22 cellular contexts compared by ENCODE assay signal in genomic region chr12:18907154-18907553, GRCh38.
"Had no signal": no experiment of that assay in that cellular context is flagged by ENCODE, and none has a peak within 500 bp of the region (broad histone marks: within the 10 kb centered on the region; RNA-seq: fewer than 3 reads in every experiment).

No MANE protein-coding gene starts in this region.

- H3K27me3 ChIP-seq: cardiac muscle cell, neutrophil, suprapubic skin, tibial artery had no signal

- H3K4me3 Mint-ChIP-seq: activated CD4-positive, alpha-beta T cell treated with anti-CD3 and anti-CD28 coated beads for 36 hours; activated T-cell treated with anti-CD3 and anti-CD28 coated beads, Interleukin-2, amount 50 U/mL, for 72 hours; brain; effector memory CD8-positive, alpha-beta T cell; nephron had no signal

- H3K9me3 Mint-ChIP-seq: activated naive CD4-positive, alpha-beta T cell treated with anti-CD3 and anti-CD28 coated beads, Interleukin-2, amount 50 U/mL, for 72 hours; nephron had no signal

- H3K27ac Mint-ChIP-seq: activated CD4-positive, alpha-beta T cell treated with anti-CD3 and anti-CD28 coated beads for 36 hours; activated naive CD4-positive, alpha-beta T cell treated with anti-CD3 and anti-CD28 coated beads, Interleukin-2, amount 50 U/mL, for 72 hours; activated T-cell treated with anti-CD3 and anti-CD28 coated beads, Interleukin-2, amount 50 U/mL, for 72 hours; brain; effector memory CD8-positive, alpha-beta T cell had no signal

- ATAC-seq: activated CD4-positive, alpha-beta T cell treated with anti-CD3 and anti-CD28 coated beads for 36 hours; activated naive CD4-positive, alpha-beta T cell treated with anti-CD3 and anti-CD28 coated beads, Interleukin-2, amount 50 U/mL, for 72 hours; activated T-cell treated with anti-CD3 and anti-CD28 coated beads, Interleukin-2, amount 50 U/mL, for 72 hours; effector memory CD8-positive, alpha-beta T cell had no signal

- H3K4me3 ChIP-seq: cardiac muscle cell, coronary artery, dorsolateral prefrontal cortex, suprapubic skin, tibial artery had no signal

- H3K27me3 Mint-ChIP-seq: activated CD4-positive, alpha-beta T cell treated with anti-CD3 and anti-CD28 coated beads for 36 hours; brain had no signal

- H3K9me3 ChIP-seq: neutrophil, tibial artery had no signal

- FAIRE-seq: islet of Langerhans had no signal

- H3K4me1 Mint-ChIP-seq: activated CD4-positive, alpha-beta T cell treated with anti-CD3 and anti-CD28 coated beads for 36 hours; nephron had no signal

- DNase-seq: activated CD4-positive, alpha-beta T cell treated with anti-CD3 and anti-CD28 coated beads for 36 hours; activated CD4-positive, CD25-positive, alpha-beta regulatory T cell; activated naive CD4-positive, alpha-beta T cell; activated T-cell treated with anti-CD3 and anti-CD28 coated beads for 4 hours; activated T-cell treated with anti-CD3 and anti-CD28 coated beads, Interleukin-2, amount 50 U/mL, for 72 hours; anterior cingulate cortex; dorsolateral prefrontal cortex; effector memory CD8-positive, alpha-beta T cell; erythroblast; foreskin fibroblast; mammary epithelial cell; stimulated activated CD4-positive, alpha-beta T cell treated with anti-CD3 and anti-CD28 coated beads, Interleukin-15, amount 100 ng/mL, for 24 hours; stimulated activated naive CD4-positive, alpha-beta T cell; tibial artery had no signal

- H3K4me1 ChIP-seq: suprapubic skin, tibial artery had no signal

- H3K27ac ChIP-seq: cardiac muscle cell, dorsolateral prefrontal cortex, neutrophil, suprapubic skin had no signal

- H3K36me3 ChIP-seq: cardiac muscle cell, neutrophil, suprapubic skin, tibial artery had no signal

- H3K36me3 Mint-ChIP-seq: activated naive CD4-positive, alpha-beta T cell treated with anti-CD3 and anti-CD28 coated beads, Interleukin-2, amount 50 U/mL, for 72 hours; brain had no signal
